13 cellular contexts compared by ENCODE assay signal in genomic region chr2:185583058-185583816, GRCh38.
DNase-seq lines count a peak whose midpoint lies in the region; ATAC-seq, FAIRE-seq and TF ChIP-seq lines count a peak whose summit lies in the region.
"Had no signal": no experiment of that assay in that cellular context is flagged by ENCODE, and none has a peak within 500 bp of the region (broad histone marks: within the 10 kb centered on the region; RNA-seq: fewer than 3 reads in every experiment).

No MANE protein-coding gene starts in this region.

- H3K9me3 Mint-ChIP-seq in activated T-helper 1 cell treated with anti-CD3 and anti-CD28 coated beads, Interleukin-12 subunit alpha, Interleukin-12 subunit beta, Interleukin-2, Interleukin-4 antibody, amounts not matched to agents 30 ng/mL and 10 ng/mL and 1 ng/mL, durations not matched to agents 14 hours and 24 hours and 36 hours, result peaks cover 12% of the 10 kb centered on the region

- no peaks in the 10 kb centered on the region for H3K9me1 ChIP-seq in endothelial cell of umbilical vein (replicated peaks; ENCODE audit: control insufficient read depth, extremely low read depth, insufficient read depth, low read length)

- H3K9ac ChIP-seq in endothelial cell of umbilical vein (replicated peaks; ENCODE audit: extremely low read depth, insufficient read depth, low read length) (no peak overlapping the region), mesendoderm (ENCODE audit: low read length) (no peak overlapping the region)

- no peak for ATAC-seq in GM18511 (IDR thresholded peaks at IDR 0.05; ENCODE audit: unreplicated experiment)
- ATAC-seq: left ventricle myocardium superior had no signal

- CTCF ChIA-PET in endothelial cell of umbilical vein (lab: Charles Lee), result no interaction called here

- H3K4ac ChIP-seq in mesendoderm (ENCODE audit: low read depth, low read length), result no peak overlapping the region

- no peaks in the 10 kb centered on the region for H3K4me1 Mint-ChIP-seq in activated T-helper 1 cell treated with anti-CD3 and anti-CD28 coated beads, Interleukin-12 subunit alpha, Interleukin-12 subunit beta, Interleukin-2, Interleukin-4 antibody, amounts not matched to agents 30 ng/mL and 10 ng/mL and 1 ng/mL, durations not matched to agents 14 hours and 24 hours and 36 hours (ENCODE audit: low read depth)

- H3K4me3 Mint-ChIP-seq in activated T-helper 1 cell treated with anti-CD3 and anti-CD28 coated beads, Interleukin-12 subunit alpha, Interleukin-12 subunit beta, Interleukin-2, Interleukin-4 antibody, amounts not matched to agents 30 ng/mL and 10 ng/mL and 1 ng/mL, durations not matched to agents 14 hours and 24 hours and 36 hours, result no peak overlapping the region

- H3K4me3 ChIP-seq in endothelial cell of umbilical vein (replicated peaks in 1 of 3; ENCODE audit: insufficient read depth in 1 of 3, low read depth in 1 of 3, low read length in 3 of 3), result no peak overlapping the region
- no peak overlapping the region for H3K4me3 ChIP-seq in mesendoderm (ENCODE audit: low read length)
- H3K4me3 ChIP-seq in brain microvascular endothelial cell (ENCODE audit: low read depth, low read length), result no peak overlapping the region

- H3K79me1 ChIP-seq in mesendoderm (ENCODE audit: low read length), result no peaks in the 10 kb centered on the region

- no peak overlapping the region for H2BK120ac ChIP-seq in mesendoderm (ENCODE audit: low read depth, low read length)

- no peak overlapping the region for H2BK5ac ChIP-seq in mesendoderm (ENCODE audit: low read length)

- H3K4me2 ChIP-seq in endothelial cell of umbilical vein (ENCODE audit: insufficient read depth, low read length) (no peak overlapping the region), mesendoderm (ENCODE audit: low read length) (no peak overlapping the region)

- no TSS peak for BruUV-seq in endothelial cell of umbilical vein (replicated peaks; lab: Mats Ljungman, UMichigan)

- H3K27ac ChIP-seq in endothelial cell of umbilical vein (ENCODE audit: insufficient read depth, low read depth, low read length) (no peak overlapping the region), mesendoderm (ENCODE audit: low read depth, low read length) (no peak overlapping the region), brain microvascular endothelial cell (no peak overlapping the region)

- no peaks in the 10 kb centered on the region for H4K20me1 ChIP-seq in endothelial cell of umbilical vein (replicated peaks; ENCODE audit: control insufficient read depth, extremely low read depth, insufficient read depth, low read length)

- no peak overlapping the region for H4K8ac ChIP-seq in mesendoderm (ENCODE audit: low read depth, low read length)

- no peaks in the 10 kb centered on the region for H3K9me3 ChIP-seq in endothelial cell of umbilical vein (replicated peaks; ENCODE audit: control insufficient read depth, insufficient read depth, low read length)

- no peak overlapping the region for H3K27ac Mint-ChIP-seq in activated T-helper 1 cell treated with anti-CD3 and anti-CD28 coated beads, Interleukin-12 subunit alpha, Interleukin-12 subunit beta, Interleukin-2, Interleukin-4 antibody, amounts not matched to agents 30 ng/mL and 10 ng/mL and 1 ng/mL, durations not matched to agents 14 hours and 24 hours and 36 hours

- H2AK5ac ChIP-seq in mesendoderm (ENCODE audit: low read length), result no peak overlapping the region

- H3K79me2 ChIP-seq in endothelial cell of umbilical vein (ENCODE audit: control insufficient read depth, insufficient read depth, low read length) (no peaks in the 10 kb centered on the region), mesendoderm (ENCODE audit: control insufficient read depth, insufficient read depth, low read length) (no peaks in the 10 kb centered on the region)

- H3K18ac ChIP-seq in mesendoderm (ENCODE audit: low read length), result no peak overlapping the region

- dilution Hi-C loops in endothelial cell of umbilical vein (cut with MboI; ENCODE audit: extremely low pct_ligation_motif_present, low sequenced_read_pairs), result no loop called here

- DNase-seq in ELF-1 (ENCODE audit: low read depth, low spot score) (peak; percentile 9), NCI-H446 treated with DMSO at 0.1 percent for 48 hours (lab: John Stamatoyannopoulos, UW) (peak; percentile 27), endothelial cell of umbilical vein (ENCODE audit: low read depth, low spot score) (no peak), mesendoderm (peak; percentile 79), brain microvascular endothelial cell (no peak)
- no peak for DNase-seq in activated T-helper 1 cell treated with anti-CD3 and anti-CD28 coated beads, Interleukin-12 subunit alpha, Interleukin-12 subunit beta, Interleukin-2, Interleukin-4 antibody, amounts not matched to agents 30 ng/mL and 10 ng/mL and 1 ng/mL, durations not matched to agents 14 hours and 24 hours and 36 hours (ENCODE audit: low spot score)
- DNase-seq in stimulated activated CD4-positive, alpha-beta T cell treated with anti-CD3 and anti-CD28 coated beads, Interleukin-12 subunit alpha, Interleukin-12 subunit beta, amount 100 ng/mL, for 4 hours, result no peak
- DNase-seq: activated CD4-positive, alpha-beta T cell treated with anti-CD3 and anti-CD28 coated beads for 48 hours; activated gamma-delta T cell; left ventricle myocardium superior; NCI-H1436 had no signal

- no peak for FAIRE-seq in endothelial cell of umbilical vein (lab: Jason Lieb, UNC)
- FAIRE-seq: frontal cortex had no signal

- H2BK15ac ChIP-seq in mesendoderm (replicated peaks; ENCODE audit: low read depth), result no peak overlapping the region

- no peak overlapping the region for H3K23ac ChIP-seq in mesendoderm (ENCODE audit: low read length)

- H3K36me3 Mint-ChIP-seq in activated T-helper 1 cell treated with anti-CD3 and anti-CD28 coated beads, Interleukin-12 subunit alpha, Interleukin-12 subunit beta, Interleukin-2, Interleukin-4 antibody, amounts not matched to agents 30 ng/mL and 10 ng/mL and 1 ng/mL, durations not matched to agents 14 hours and 24 hours and 36 hours (ENCODE audit: low read depth), result no peaks in the 10 kb centered on the region

- intact Hi-C loops in endothelial cell of umbilical vein (cut with micrococcal nuclease), result no loop called here
- intact Hi-C loops in activated T-helper 1 cell treated with anti-CD3 and anti-CD28 coated beads, Interleukin-12 subunit alpha, Interleukin-12 subunit beta, Interleukin-2, Interleukin-4 antibody, amounts not matched to agents 30 ng/mL and 10 ng/mL and 1 ng/mL, durations not matched to agents 14 hours and 24 hours and 36 hours (cut with micrococcal nuclease), result no loop called here

- no CpG with 5 or more reads among the region's 2 CpGs for WGBS in mesendoderm (ENCODE audit: extremely low coverage, insufficient coverage, low lambda C conversion rate)

- in situ Hi-C loops in brain microvascular endothelial cell (cut with HindIII; ENCODE audit: low pct_ligation_motif_present, low sequenced_read_pairs), result no loop called here

- H3K36me3 ChIP-seq in endothelial cell of umbilical vein (ENCODE audit: control insufficient read depth in 2 of 2, extremely low read depth in 1 of 2, insufficient read depth in 2 of 2, low read length in 2 of 2), result no peaks in the 10 kb centered on the region
- H3K36me3 ChIP-seq in mesendoderm (ENCODE audit: control insufficient read depth, insufficient read depth, low read length), result no peaks in the 10 kb centered on the region
- no peaks in the 10 kb centered on the region for H3K36me3 ChIP-seq in brain microvascular endothelial cell (replicated peaks)

- no peak overlapping the region for H3K56ac ChIP-seq in mesendoderm (ENCODE audit: low read length)

- H3K27me3 Mint-ChIP-seq in activated T-helper 1 cell treated with anti-CD3 and anti-CD28 coated beads, Interleukin-12 subunit alpha, Interleukin-12 subunit beta, Interleukin-2, Interleukin-4 antibody, amounts not matched to agents 30 ng/mL and 10 ng/mL and 1 ng/mL, durations not matched to agents 14 hours and 24 hours and 36 hours (ENCODE audit: insufficient read depth), result no peaks in the 10 kb centered on the region

- no peak overlapping the region for H4K5ac ChIP-seq in mesendoderm (ENCODE audit: low read length)

- no peak for TF ChIP-seq POLR2A in endothelial cell of umbilical vein (IDR thresholded peaks at IDR 0.05; ENCODE audit: low read depth, low read length)

- H3K4me1 ChIP-seq in endothelial cell of umbilical vein (ENCODE audit: control insufficient read depth, extremely low read depth, insufficient read depth, low read length), result no peaks in the 10 kb centered on the region
- H3K4me1 ChIP-seq in mesendoderm (ENCODE audit: control insufficient read depth, low read depth, low read length), result peaks cover 3% of the 10 kb centered on the region

- no peaks in the 10 kb centered on the region for H3K27me3 ChIP-seq in endothelial cell of umbilical vein (ENCODE audit: control insufficient read depth in 2 of 2, insufficient read depth in 2 of 2, low read length in 2 of 2)
- H3K27me3 ChIP-seq in mesendoderm (ENCODE audit: insufficient read depth, low read length, poor library complexity), result no peaks in the 10 kb centered on the region
- H3K27me3 ChIP-seq in brain microvascular endothelial cell (replicated peaks), result no peaks in the 10 kb centered on the region

- no peak overlapping the region for H2AFZ ChIP-seq in endothelial cell of umbilical vein (ENCODE audit: low read depth, low read length)

- POLR2A ChIA-PET in endothelial cell of umbilical vein (lab: Charles Lee), result no interaction called here

- TF ChIP-seq CTCF in endothelial cell of umbilical vein (IDR thresholded peaks at IDR 0.05; ENCODE audit: extremely low read depth in 1 of 2, insufficient read depth in 1 of 2, low read depth in 1 of 2, low read length in 2 of 2), result no peak
- no peak for TF ChIP-seq CTCF in brain microvascular endothelial cell (IDR thresholded peaks at IDR 0.05; ENCODE audit: low read depth, low read length, missing control alignments)

TF ChIP-seq in endothelial cell of umbilical vein, 7 proteins besides CTCF, POLR2A, EP300 and RAD21:
- TF ChIP-seq FOS (IDR thresholded peaks at IDR 0.05; ENCODE audit: borderline replicate concordance, insufficient read depth, low read length) (peak; percentile 63), POLR2AphosphoS5 (IDR thresholded peaks at IDR 0.05; ENCODE audit: insufficient read depth, low read depth, low read length) (no peak), GATA2 (IDR thresholded peaks at IDR 0.05; ENCODE audit: insufficient read depth, insufficient read length, low read depth, low read length) (no peak), JUN (IDR thresholded peaks at IDR 0.05; ENCODE audit: borderline replicate concordance, insufficient read depth, insufficient read length, low read depth) (no peak), MYC (IDR thresholded peaks at IDR 0.05; ENCODE audit: low read depth, low read length) (no peak), MAX (IDR thresholded peaks at IDR 0.05; ENCODE audit: insufficient read depth, insufficient read length) (no peak), EZH2 (IDR thresholded peaks at IDR 0.05; ENCODE audit: borderline replicate concordance, low read depth, low read length, severe bottlenecking) (no peak)

Comparison
In these comparisons a context has a peak if more than half of its experiments do, and no peak if none do; other contexts are left out.
1. DNase-seq: peak in ELF-1 (single experiment), NCI-H446 treated with DMSO at 0.1 percent for 48 hours (single experiment) and mesendoderm (single experiment); none in endothelial cell of umbilical vein (single experiment), activated T-helper 1 cell treated with anti-CD3 and anti-CD28 coated beads, Interleukin-12 subunit alpha, Interleukin-12 subunit beta, Interleukin-2, Interleukin-4 antibody, amounts not matched to agents 30 ng/mL and 10 ng/mL and 1 ng/mL, durations not matched to agents 14 hours and 24 hours and 36 hours (single experiment), stimulated activated CD4-positive, alpha-beta T cell treated with anti-CD3 and anti-CD28 coated beads, Interleukin-12 subunit alpha, Interleukin-12 subunit beta, amount 100 ng/mL, for 4 hours (single experiment) and brain microvascular endothelial cell (single experiment).